In genomic region chr6:108380876-108381275, GRCh38 we compare ENCODE assay signal across 31 cellular contexts.
"Had no signal": no experiment of that assay in that cellular context is flagged by ENCODE, and none has a peak within 500 bp of the region (broad histone marks: within the 10 kb centered on the region; RNA-seq: fewer than 3 reads in every experiment).

No MANE protein-coding gene starts in this region.

- H3K4me1 ChIP-seq: adrenal gland, body of pancreas, breast epithelium, colonic mucosa, gastroesophageal sphincter had no signal

- H3K27ac ChIP-seq: adrenal gland, body of pancreas, breast epithelium, cardiac muscle cell, colonic mucosa, epithelial cell of prostate, esophagus squamous epithelium, gastroesophageal sphincter had no signal

- H3K4me3 ChIP-seq: adrenal gland, body of pancreas, breast epithelium, cardiac muscle cell, colonic mucosa, esophagus squamous epithelium, gastroesophageal sphincter had no signal

- H3K36me3 ChIP-seq: adrenal gland, breast epithelium, cardiac muscle cell, colonic mucosa, esophagus squamous epithelium had no signal

- H3K9me3 ChIP-seq: adrenal gland, body of pancreas, breast epithelium, colonic mucosa, esophagus squamous epithelium, gastroesophageal sphincter had no signal

- DNase-seq: activated CD4-positive, alpha-beta memory T cell treated with anti-CD3 and anti-CD28 coated beads for 36 hours; activated CD4-positive, alpha-beta T cell treated with anti-CD3 and anti-CD28 coated beads for 36 hours; activated CD4-positive, alpha-beta T cell treated with anti-CD3 and anti-CD28 coated beads, Interleukin-2, amount 10 ng/mL, durations not matched to agents 24 days and 14 days; activated CD4-positive, CD25-positive, alpha-beta regulatory T cell; activated CD4-positive, CD25-positive, alpha-beta regulatory T cell treated with anti-CD3 and anti-CD28 coated beads, Interleukin-2, amount 50 U/mL, for 72 hours; activated CD8-positive, alpha-beta memory T cell treated with anti-CD3 and anti-CD28 coated beads, Interleukin-2, amount 10 ng/mL, durations not matched to agents 7 days and 5 days; activated CD8-positive, alpha-beta memory T cell treated with anti-CD3 and anti-CD28 coated beads, Interleukin-2, amount 50 U/mL, for 4 hours; activated CD8-positive, alpha-beta T cell treated with anti-CD3 and anti-CD28 coated beads, Interleukin-2, amount 10 ng/mL, durations not matched to agents 7 days and 5 days; activated effector memory CD4-positive, alpha-beta T cell treated with anti-CD3 and anti-CD28 coated beads, Interleukin-2, amount 50 U/mL, for 16 hours; activated naive CD4-positive, alpha-beta T cell treated with anti-CD3 and anti-CD28 coated beads for 36 hours; activated naive CD8-positive, alpha-beta T cell treated with anti-CD3 and anti-CD28 coated beads for 36 hours; activated naive CD8-positive, alpha-beta T cell treated with anti-CD3 and anti-CD28 coated beads, Interleukin-2, amount 50 U/mL, for 24 hours; activated T-cell treated with anti-CD3 and anti-CD28 coated beads, Interleukin-2, amount 50 U/mL, for 1 hour; activated T-cell treated with anti-CD3 and anti-CD28 coated beads, Interleukin-2, amount 50 U/mL, for 48 hours; amygdala; aorta; body of pancreas; central memory CD4-positive, alpha-beta T cell; cerebellar nuclear complex; colonic mucosa; effector CD8-positive, alpha-beta T cell; esophagus squamous epithelium; foreskin melanocyte; T-helper 2 cell had no signal

- H3K27me3 ChIP-seq: adrenal gland, body of pancreas, breast epithelium, cardiac muscle cell, colonic mucosa, esophagus squamous epithelium, gastroesophageal sphincter had no signal

- FAIRE-seq: endometrium, endothelial cell of umbilical vein had no signal
